In the genomic region with DNA sequence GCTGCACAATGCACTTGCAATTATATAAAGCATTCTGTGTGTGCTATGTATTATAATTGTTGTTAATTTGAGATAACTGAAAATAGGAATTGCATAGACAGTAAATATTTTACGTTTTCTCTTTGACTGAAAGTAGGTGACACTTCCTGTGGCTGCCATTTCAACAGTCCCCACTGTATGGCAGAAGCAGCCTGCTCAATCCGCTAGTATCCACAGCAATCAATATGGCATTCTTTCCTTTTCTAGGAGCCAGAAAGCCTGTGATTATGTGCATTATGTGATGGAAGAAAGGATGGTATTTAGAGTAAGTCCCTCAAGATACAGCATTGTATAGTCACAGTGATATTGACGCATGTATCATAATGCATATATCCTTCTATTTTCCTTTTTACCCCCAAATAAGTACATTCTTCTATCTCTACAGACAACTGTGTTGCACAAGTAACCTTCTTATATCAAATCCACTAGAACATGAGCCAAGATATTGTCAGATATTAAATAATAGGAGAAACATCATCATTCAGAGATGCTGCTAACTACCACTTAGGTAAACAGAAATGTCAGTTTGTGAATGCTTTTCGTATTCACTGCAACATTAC, we compare ENCODE assay signal across 8 cellular contexts. TPM values are rescaled to one million over a fixed set of nuclear protein-coding genes. Genes with fewer than 3 reads are reported as not detected.
A peak's percentile ranks its signal among the peaks of the same experiment; 100 is the strongest.
DNase-seq lines count a peak whose midpoint lies in the region; ATAC-seq, FAIRE-seq and TF ChIP-seq lines count a peak whose summit lies in the region.

No MANE protein-coding gene starts in this region.

- SMC1A ChIA-PET in GM12878 (lab: Charles Lee; ENCODE audit: uncharacterized antibody, unreplicated experiment) = no interaction called here

- RAD21 ChIA-PET in GM12878 (lab: Charles Lee; ENCODE audit: unreplicated experiment) = no interaction called here

- WGBS in GM12878 (ENCODE audit: insufficient coverage, insufficient replicate concordance, low lambda C conversion rate, missing lambda C conversion rate) = 74% methylated on average over 4 of the region's 4 CpGs

- H3K9ac ChIP-seq in GM12878 (ENCODE audit: control insufficient read depth, insufficient read depth, low read length) = no peak overlapping the region

- H3K36me3 ChIP-seq in GM12878 (ENCODE audit: control insufficient read depth in 2 of 2, insufficient read depth in 2 of 2, low read length in 1 of 2) = no peaks in the 10 kb centered on the region

- CTCF ChIA-PET in GM12878 (lab: Yijun Ruan, JAX) = interaction anchor here (1.1 to 1.4 kb wide), 4 partner anchors 8 to 491 kb away, joined by 3 to 4 read pairs (median 3); no protein-coding TSS in a partner anchor

- no peaks in the 10 kb centered on the region for H4K20me1 ChIP-seq in GM12878 (ENCODE audit: control insufficient read depth, insufficient read depth)

- POLR2A ChIA-PET in GM12878 (lab: Charles Lee) = no interaction called here

- peak; percentile 21; the same call in 1 of the 3 replicates for ATAC-seq in GM12878
- no peak for ATAC-seq in GM18505 (IDR thresholded peaks at IDR 0.05; ENCODE audit: unreplicated experiment)
- no peak for ATAC-seq in GM19328 (IDR thresholded peaks at IDR 0.05; ENCODE audit: unreplicated experiment)

- H3K4me1 ChIP-seq in GM12878 (ENCODE audit: control insufficient read depth, insufficient read depth, low read length) = peaks cover 15% of the 10 kb centered on the region

- TF ChIP-seq POLR2A in GM12878 (IDR thresholded peaks at IDR 0.05; ENCODE audit: low read depth, low read length) (no peak), GM18505 (IDR thresholded peaks at IDR 0.05; ENCODE audit: borderline replicate concordance, extremely low read depth, insufficient read depth, insufficient read length) (no peak)

- H3K27ac ChIP-seq in GM12878 (ENCODE audit: control insufficient read depth, insufficient read depth) = no peak overlapping the region

- no peak overlapping the region for H3K4me2 ChIP-seq in GM12878 (ENCODE audit: control insufficient read depth, insufficient read depth)

- peak; percentile 35 for FAIRE-seq in GM12878 (lab: Jason Lieb, UNC)

- intact Hi-C loops in GM12878 (cut with micrococcal nuclease; ENCODE audit: unreplicated experiment) = loop anchor here (2.0 kb wide), 1 partner anchor 240 kb away; no protein-coding TSS in a partner anchor

- in situ Hi-C loops in GM12878 (cut with MboI) = loop anchor here (25.0 kb wide), 1 partner anchor 759 kb away; no protein-coding TSS in a partner anchor

- TF ChIP-seq CTCF in GM12872 (IDR thresholded peaks at IDR 0.05; ENCODE audit: insufficient read depth, low read depth, low read length) = peak; percentile 46
- TF ChIP-seq CTCF in GM12878 (IDR thresholded peaks at IDR 0.05 in 2 of 3, conservative IDR thresholded peaks at IDR 0.05 in 1 of 3; ENCODE audit: control insufficient read depth in 2 of 3, extremely low read depth in 1 of 3, insufficient read depth in 1 of 3, low read depth in 3 of 3, low read length in 3 of 3) = peak; percentile 38 to 68 (median 42); a peak in 4 of 6 replicates

- H3K79me2 ChIP-seq in GM12878 (ENCODE audit: control insufficient read depth, insufficient read depth, low read length) = no peaks in the 10 kb centered on the region

- no TSS peak for BruUV-seq in GM12878 (replicated peaks; lab: Mats Ljungman, UMichigan)

- H3K9me3 ChIP-seq in GM12878 (replicated peaks; ENCODE audit: control insufficient read depth, insufficient read depth, low read length) = no peaks in the 10 kb centered on the region

- TF ChIP-seq EP300 in GM12878 (IDR thresholded peaks at IDR 0.05; ENCODE audit: borderline replicate concordance in 1 of 2, control insufficient read depth in 1 of 2, low read depth in 2 of 2, low read length in 2 of 2) = no peak

- no peaks in the 10 kb centered on the region for H3K27me3 ChIP-seq in GM12878 (replicated peaks in 1 of 2; ENCODE audit: control insufficient read depth in 2 of 2, insufficient read depth in 2 of 2, low read length in 1 of 2)

- DNase-seq in NCI-H1092 treated with DMSO at 0.1 percent for 48 hours (lab: John Stamatoyannopoulos, UW) = peak; percentile 48
- DNase-seq in GM12878 (ENCODE audit: low read depth, low spot score) = no peak
- DNase-seq in medulla oblongata (ENCODE audit: extremely low spot score) = peak; percentile 76
- DNase-seq in stimulated activated CD4-positive, alpha-beta T cell treated with anti-CD3 and anti-CD28 coated beads, Interleukin-15, amount 100 ng/mL, for 24 hours = no peak
- no peak for DNase-seq in activated CD4-positive, CD25-positive, alpha-beta regulatory T cell treated with anti-CD3 and anti-CD28 coated beads, Interleukin-2, amount 50 U/mL, for 72 hours

- H3K4me3 ChIP-seq in GM12878 = no peak overlapping the region

- TF ChIP-seq RAD21 in GM12878 (IDR thresholded peaks at IDR 0.05; ENCODE audit: insufficient read depth, low read depth, low read length) = peak; percentile 55

- no peak overlapping the region for H2AFZ ChIP-seq in GM12878 (ENCODE audit: control insufficient read depth, low read depth, low read length)

TF ChIP-seq in GM12878, 131 proteins besides CTCF, POLR2A, EP300 and RAD21:
- no peak for TF ChIP-seq JUNB (IDR thresholded peaks at IDR 0.05)
- peak; percentile 32; the same call in 1 of the 2 replicates for TF ChIP-seq SMC3 (IDR thresholded peaks at IDR 0.05; ENCODE audit: borderline replicate concordance, low read length)

RNA-seq across cellular contexts. Expression of a gene that starts 59.7 kb away (rescaled TPM):
- not detected in 2 replicates for total RNA-seq in GM12878 (2013; cell fraction: nucleolus; rRNA removed)
- total RNA-seq in GM12878 (2014; rRNA removed) (not detected in 2 replicates), GM12878 (2014; rRNA removed; fragmentation: Illumina TruSeq; extraction: Trizol) (not detected in 2 replicates), GM12878 (2021) (not detected in 2 replicates)
- not detected for polyA plus RNA-seq in GM12878 (2011; ENCODE audit: low read depth)
- polyA plus RNA-seq in GM12878 (2011; rRNA removed) (not detected in 2 replicates), GM12878 (2014; fragmentation: Illumina TruSeq; extraction: Trizol) (not detected in 2 replicates), GM12878 (2014; fragmentation: Nextera tagmentation; extraction: Ambion mirVana) (not detected), GM12878 (2014; rRNA removed) (not detected in 2 replicates), GM12878 (2016; fragmentation: Nextera tagmentation; extraction: Ambion mirVana) (not detected)
- polyA plus RNA-seq in GM12878 (2011; cell fraction: cytosol; rRNA removed) = not detected in 2 replicates
- polyA plus RNA-seq in GM12878 (2011; cell fraction: nucleus; rRNA removed) = not detected in 2 replicates
- polyA plus RNA-seq in GM12878 (2012) = not detected in 2 replicates
- not detected in 2 replicates for polyA minus RNA-seq in GM12878 (2011; rRNA and poly(A)+ RNA removed)
- polyA minus RNA-seq in GM12878 (2011; cell fraction: cytosol; rRNA and poly(A)+ RNA removed) = not detected in 2 replicates
- not detected in 2 replicates for polyA minus RNA-seq in GM12878 (2011; cell fraction: nucleus; rRNA and poly(A)+ RNA removed)

Comparison
In these comparisons a context has a peak if more than half of its experiments do, and no peak if none do; other contexts are left out.
1. DNase-seq: peak in NCI-H1092 treated with DMSO at 0.1 percent for 48 hours (single experiment) and medulla oblongata (single experiment); none in GM12878 (single experiment), stimulated activated CD4-positive, alpha-beta T cell treated with anti-CD3 and anti-CD28 coated beads, Interleukin-15, amount 100 ng/mL, for 24 hours (single experiment) and activated CD4-positive, CD25-positive, alpha-beta regulatory T cell treated with anti-CD3 and anti-CD28 coated beads, Interleukin-2, amount 50 U/mL, for 72 hours (single experiment).